ENCODE assay signal across 9 cellular contexts in genomic region chr4:158770671-158771070, GRCh38. TPM values are rescaled to one million over a fixed set of nuclear protein-coding genes. Genes with fewer than 3 reads are reported as not detected.
A peak's percentile ranks its signal among the peaks of the same experiment; 100 is the strongest.
DNase-seq lines count a peak whose midpoint lies in the region; ATAC-seq and TF ChIP-seq lines count a peak whose summit lies in the region.
"Had no signal": no experiment of that assay in that cellular context is flagged by ENCODE, and none has a peak within 500 bp of the region (broad histone marks: within the 10 kb centered on the region; RNA-seq: fewer than 3 reads in every experiment).

No MANE protein-coding gene starts in this region.

- POLR2A ChIA-PET in activated CD4-positive, alpha-beta memory T cell treated with anti-CD3 and anti-CD28 coated beads for 36 hours (lab: Charles Lee), result no interaction called here

- CTCF ChIA-PET in activated naive CD4-positive, alpha-beta T cell treated with anti-CD3 and anti-CD28 coated beads, Interleukin-2, amount 10 ng/mL, durations not matched to agents 7 days and 5 days (lab: Charles Lee), result interaction anchor here (1.0 kb wide), 1 partner anchor 13 kb away, joined by 3 read pairs; no protein-coding TSS in a partner anchor
- CTCF ChIA-PET in activated CD4-positive, alpha-beta memory T cell treated with anti-CD3 and anti-CD28 coated beads for 36 hours (lab: Charles Lee), result interaction anchor here (0.9 kb wide), 1 partner anchor 16 kb away, joined by 3 read pairs; no protein-coding TSS in a partner anchor

- ATAC-seq in left lung, result no peak
- no peak for ATAC-seq in stimulated activated effector memory CD8-positive, alpha-beta T cell treated with anti-CD3 and anti-CD28 coated beads, Interleukin-12 subunit alpha, Interleukin-12 subunit beta, amount 100 ng/mL, for 72 hours

- H3K27me3 Mint-ChIP-seq in activated naive CD4-positive, alpha-beta T cell treated with anti-CD3 and anti-CD28 coated beads, Interleukin-2, amount 10 ng/mL, durations not matched to agents 7 days and 5 days, result no peaks in the 10 kb centered on the region
- H3K27me3 Mint-ChIP-seq in activated CD4-positive, alpha-beta memory T cell treated with anti-CD3 and anti-CD28 coated beads for 36 hours, result no peaks in the 10 kb centered on the region
- peaks cover 0 to 2% (median 0%) of the 10 kb centered on the region in 3 donors for H3K27me3 Mint-ChIP-seq in CD14-positive monocyte (ENCODE audit: low read depth in 3 of 3)

- peaks cover 41% of the 10 kb centered on the region for H3K4me1 Mint-ChIP-seq in activated naive CD4-positive, alpha-beta T cell treated with anti-CD3 and anti-CD28 coated beads, Interleukin-2, amount 10 ng/mL, durations not matched to agents 7 days and 5 days
- H3K4me1 Mint-ChIP-seq in activated CD4-positive, alpha-beta memory T cell treated with anti-CD3 and anti-CD28 coated beads for 36 hours (ENCODE audit: low read depth), result peaks cover 49% of the 10 kb centered on the region
- H3K4me1 Mint-ChIP-seq in stimulated activated effector memory CD8-positive, alpha-beta T cell treated with anti-CD3 and anti-CD28 coated beads, Interleukin-12 subunit alpha, Interleukin-12 subunit beta, amount 100 ng/mL, for 72 hours, result peaks cover 37% of the 10 kb centered on the region
- peaks cover 71% of the 10 kb centered on the region for H3K4me1 Mint-ChIP-seq in CD14-positive monocyte

- no peak for DNase-seq in activated naive CD4-positive, alpha-beta T cell treated with anti-CD3 and anti-CD28 coated beads, Interleukin-2, amount 10 ng/mL, durations not matched to agents 7 days and 5 days
- DNase-seq in activated naive CD4-positive, alpha-beta T cell (lab: John Stamatoyannopoulos, UW), result no peak
- no peak for DNase-seq in activated CD4-positive, alpha-beta memory T cell treated with anti-CD3 and anti-CD28 coated beads for 36 hours
- DNase-seq in left lung (no peak), CD14-positive monocyte (ENCODE audit: low spot score) (no peak), thyroid gland (no peak), vagina (ENCODE audit: extremely low spot score in 2 of 2) (no peak)
- no peak for DNase-seq in stimulated activated effector memory CD8-positive, alpha-beta T cell treated with anti-CD3 and anti-CD28 coated beads, Interleukin-12 subunit alpha, Interleukin-12 subunit beta, amount 100 ng/mL, for 72 hours (ENCODE audit: low spot score in 2 of 2)

- H3K27ac ChIP-seq in left lung (no peak overlapping the region), thyroid gland (no peak overlapping the region), vagina (no peak overlapping the region)
- H3K27ac ChIP-seq: SJSA1 had no signal

- no peaks in the 10 kb centered on the region for H3K9me3 Mint-ChIP-seq in activated naive CD4-positive, alpha-beta T cell treated with anti-CD3 and anti-CD28 coated beads, Interleukin-2, amount 10 ng/mL, durations not matched to agents 7 days and 5 days
- H3K9me3 Mint-ChIP-seq in activated CD4-positive, alpha-beta memory T cell treated with anti-CD3 and anti-CD28 coated beads for 36 hours, result no peaks in the 10 kb centered on the region
- no peaks in the 10 kb centered on the region for H3K9me3 Mint-ChIP-seq in stimulated activated effector memory CD8-positive, alpha-beta T cell treated with anti-CD3 and anti-CD28 coated beads, Interleukin-12 subunit alpha, Interleukin-12 subunit beta, amount 100 ng/mL, for 72 hours
- H3K9me3 Mint-ChIP-seq in CD14-positive monocyte, result peaks cover 0 to 2% (median 0%) of the 10 kb centered on the region in 7 donors

- peak overlapping the region; percentile 98 for H3K4me3 Mint-ChIP-seq in activated naive CD4-positive, alpha-beta T cell treated with anti-CD3 and anti-CD28 coated beads, Interleukin-2, amount 10 ng/mL, durations not matched to agents 7 days and 5 days
- H3K4me3 Mint-ChIP-seq in activated CD4-positive, alpha-beta memory T cell treated with anti-CD3 and anti-CD28 coated beads for 36 hours, result peak overlapping the region; percentile 100
- H3K4me3 Mint-ChIP-seq in stimulated activated effector memory CD8-positive, alpha-beta T cell treated with anti-CD3 and anti-CD28 coated beads, Interleukin-12 subunit alpha, Interleukin-12 subunit beta, amount 100 ng/mL, for 72 hours, result peak overlapping the region; percentile 99
- H3K4me3 Mint-ChIP-seq in CD14-positive monocyte, result peak overlapping the region in 1 of 2 donors; percentile 100

- H3K9me3 ChIP-seq in left lung (no peaks in the 10 kb centered on the region), thyroid gland (no peaks in the 10 kb centered on the region), vagina (no peaks in the 10 kb centered on the region)
- H3K9me3 ChIP-seq: SJSA1 had no signal

- H3K36me3 ChIP-seq in left lung (no peaks in the 10 kb centered on the region), thyroid gland (no peaks in the 10 kb centered on the region), vagina (no peaks in the 10 kb centered on the region)

- H3K27me3 ChIP-seq in left lung (no peaks in the 10 kb centered on the region), thyroid gland (no peaks in the 10 kb centered on the region), vagina (no peaks in the 10 kb centered on the region)
- H3K27me3 ChIP-seq: SJSA1 had no signal

- H3K4me1 ChIP-seq in left lung, result peaks cover 11 to 86% of the 10 kb centered on the region in 2 donors
- H3K4me1 ChIP-seq in thyroid gland, result peaks cover 10 to 28% of the 10 kb centered on the region in 2 donors
- peaks cover 61% of the 10 kb centered on the region for H3K4me1 ChIP-seq in vagina

- no peak for TF ChIP-seq POLR2A in thyroid gland (IDR thresholded peaks at IDR 0.05)
- TF ChIP-seq POLR2A in vagina (IDR thresholded peaks at IDR 0.05), result no peak

- WGBS in thyroid gland, 2 donors, result 90% methylated on average over 5 of the region's 5 CpGs

- no peak for TF ChIP-seq CTCF in left lung (IDR thresholded peaks at IDR 0.05)
- no peak for TF ChIP-seq CTCF in CD14-positive monocyte (IDR thresholded peaks at IDR 0.05)
- no peak for TF ChIP-seq CTCF in thyroid gland (IDR thresholded peaks at IDR 0.05)
- TF ChIP-seq CTCF in vagina (IDR thresholded peaks at IDR 0.05), result no peak

- no peak overlapping the region for H3K27ac Mint-ChIP-seq in activated naive CD4-positive, alpha-beta T cell treated with anti-CD3 and anti-CD28 coated beads, Interleukin-2, amount 10 ng/mL, durations not matched to agents 7 days and 5 days
- H3K27ac Mint-ChIP-seq in activated CD4-positive, alpha-beta memory T cell treated with anti-CD3 and anti-CD28 coated beads for 36 hours, result no peak overlapping the region
- no peak overlapping the region for H3K27ac Mint-ChIP-seq in stimulated activated effector memory CD8-positive, alpha-beta T cell treated with anti-CD3 and anti-CD28 coated beads, Interleukin-12 subunit alpha, Interleukin-12 subunit beta, amount 100 ng/mL, for 72 hours
- no peak overlapping the region for H3K27ac Mint-ChIP-seq in CD14-positive monocyte

- intact Hi-C loops in activated CD4-positive, alpha-beta memory T cell treated with anti-CD3 and anti-CD28 coated beads for 36 hours (cut with micrococcal nuclease), result no loop called here
- intact Hi-C loops in left lung (cut with DNase I) (no loop called here), CD14-positive monocyte (cut with micrococcal nuclease) (loop anchor here in 1 of 2 donors (10.0 kb wide), 1 partner anchor 64 kb away; no protein-coding TSS in a partner anchor), thyroid gland (cut with DNase I) (loop anchor here (10.0 kb wide), 1 partner anchor 74 kb away; no protein-coding TSS in a partner anchor), vagina (cut with DNase I) (loop anchor here (5.0 kb wide), 1 partner anchor 37 kb away; no protein-coding TSS in a partner anchor)

- H3K36me3 Mint-ChIP-seq in activated naive CD4-positive, alpha-beta T cell treated with anti-CD3 and anti-CD28 coated beads, Interleukin-2, amount 10 ng/mL, durations not matched to agents 7 days and 5 days, result peaks cover 3% of the 10 kb centered on the region
- H3K36me3 Mint-ChIP-seq in activated CD4-positive, alpha-beta memory T cell treated with anti-CD3 and anti-CD28 coated beads for 36 hours, result peaks cover 4% of the 10 kb centered on the region
- peaks cover 6% of the 10 kb centered on the region for H3K36me3 Mint-ChIP-seq in stimulated activated effector memory CD8-positive, alpha-beta T cell treated with anti-CD3 and anti-CD28 coated beads, Interleukin-12 subunit alpha, Interleukin-12 subunit beta, amount 100 ng/mL, for 72 hours
- H3K36me3 Mint-ChIP-seq in CD14-positive monocyte, result peaks cover 0 to 3% of the 10 kb centered on the region in 2 donors

- peak overlapping the region; percentile 66 to 81 for H3K4me3 ChIP-seq in left lung
- H3K4me3 ChIP-seq in thyroid gland (replicated peaks in 1 of 3), result no peak overlapping the region
- H3K4me3 ChIP-seq in vagina, result peak overlapping the region in 1 of 2 donors; percentile 94

RNA-seq across cellular contexts. Expression of gene FNIP2, which starts 1.8 kb away (rescaled TPM):
- 10 to 100 TPM; 17.7 to 19.4 TPM for total RNA-seq in activated CD4-positive, alpha-beta memory T cell treated with anti-CD3 and anti-CD28 coated beads for 36 hours
- total RNA-seq in left lung (10 to 100 TPM; 56.6 to 71.2 TPM), thyroid gland (10 to 100 TPM; 48.9 to 75.8 (median 63.2) TPM), vagina (25.3 TPM)
- polyA plus RNA-seq in CD14-positive monocyte, result 1 to 10 TPM; 3.5 to 5.7 TPM

RNA-seq across cellular contexts. Expression of gene PPID, which starts 47.5 kb away (rescaled TPM):
- 10 to 100 TPM; 66.4 to 67.2 TPM for total RNA-seq in activated CD4-positive, alpha-beta memory T cell treated with anti-CD3 and anti-CD28 coated beads for 36 hours
- total RNA-seq in left lung (10 to 100 TPM; 24.2 to 24.3 TPM), thyroid gland (10 to 100 TPM in 3 of 4 donors, 1 to 10 TPM in 1; 6.8 to 24.4 (median 19.9) TPM), vagina (15.0 TPM)
- 10 to 100 TPM; 18.1 to 30.5 TPM for polyA plus RNA-seq in CD14-positive monocyte

Comparison
In these comparisons a context has a peak if more than half of its experiments do, and no peak if none do; other contexts are left out.
1. H3K4me3 ChIP-seq: peak in left lung (2 of 2); none in thyroid gland (0 of 3).
2. intact Hi-C loops: an anchor here in thyroid gland (10.0 kb wide) and vagina (5.0 kb wide); none called in activated CD4-positive, alpha-beta memory T cell treated with anti-CD3 and anti-CD28 coated beads for 36 hours and left lung.